8 cellular contexts compared by ENCODE assay signal in the genomic region with DNA sequence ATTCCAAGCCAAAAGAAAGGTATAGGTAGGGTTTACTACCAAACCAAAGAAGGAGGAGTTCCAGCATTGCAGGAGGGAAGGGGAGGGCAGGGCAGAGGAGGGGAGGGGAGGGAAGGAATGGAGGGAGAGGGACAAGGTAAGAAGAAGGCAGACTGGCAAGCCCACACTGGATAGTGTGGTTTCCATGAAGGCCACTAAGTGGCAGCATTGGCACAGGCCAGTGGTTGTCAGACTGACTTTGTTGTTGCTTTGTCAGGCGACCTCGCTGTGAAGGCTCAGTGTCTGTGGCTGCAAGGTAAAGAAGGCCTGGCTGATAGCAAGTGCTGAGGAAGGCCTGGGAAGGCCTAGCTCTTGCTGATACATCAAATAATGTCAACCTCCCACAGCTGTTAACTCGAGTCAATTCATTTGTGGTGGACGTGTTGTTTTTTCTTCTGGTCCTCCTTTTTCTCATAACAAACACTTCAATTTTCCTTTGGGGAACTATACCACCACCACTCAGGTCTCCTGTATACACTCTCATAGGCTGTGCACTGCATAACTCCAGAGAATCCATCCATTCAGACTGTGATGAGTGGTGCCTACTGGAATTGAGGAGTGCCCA. TPM values are rescaled to one million over a fixed set of nuclear protein-coding genes. Genes with fewer than 3 reads are reported as not detected.
DNase-seq lines count a peak whose midpoint lies in the region; ATAC-seq, FAIRE-seq and TF ChIP-seq lines count a peak whose summit lies in the region.

No MANE protein-coding gene starts in this region.

- 0% methylated on average over 2 of the region's 4 CpGs for WGBS in K562 (ENCODE audit: insufficient coverage, low coverage, missing lambda C conversion rate)

- peak; percentile 84 for FAIRE-seq in K562 (lab: Jason Lieb, UNC)

- H2AFZ ChIP-seq in K562 (ENCODE audit: low read depth, low read length) = no peak overlapping the region

- TF ChIP-seq EP300 in K562 (IDR thresholded peaks at IDR 0.05; ENCODE audit: low read length) = no peak

- intact Hi-C loops in K562 (cut with micrococcal nuclease) = loop anchor here (5.0 kb wide), 1 partner anchor 181 kb away; no protein-coding TSS in a partner anchor

- no peak overlapping the region for H3K4me3 ChIP-seq in K562

- H4K20me1 ChIP-seq in K562 (replicated peaks; ENCODE audit: control insufficient read depth, insufficient read depth, low read length) = no peaks in the 10 kb centered on the region

- CTCF ChIA-PET in K562 (lab: Yijun Ruan, JAX; ENCODE audit: low intra/inter-chr PET ratio) = no interaction called here

- H3K79me2 ChIP-seq in K562 (ENCODE audit: control insufficient read depth, insufficient read depth, low read length) = no peaks in the 10 kb centered on the region

- no peaks in the 10 kb centered on the region; a peak in 1 of 5 replicates for H3K27me3 ChIP-seq in K562 (ENCODE audit: control insufficient read depth in 2 of 2, insufficient read depth in 2 of 2, low read length in 2 of 2)

- H3K9me1 ChIP-seq in K562 (ENCODE audit: control insufficient read depth, insufficient read depth, low read length) = no peaks in the 10 kb centered on the region

- no peaks in the 10 kb centered on the region for H3K9me3 ChIP-seq in K562 (replicated peaks; ENCODE audit: control insufficient read depth, insufficient read depth, low read depth, low read length)

- no peaks in the 10 kb centered on the region for H3K4me1 ChIP-seq in K562 (replicated peaks in 1 of 2; ENCODE audit: control insufficient read depth in 2 of 2, insufficient read depth in 2 of 2, low read length in 2 of 2)

- no peaks in the 10 kb centered on the region for H3K36me3 ChIP-seq in K562 (ENCODE audit: control insufficient read depth, insufficient read depth, low read length)

- BruUV-seq in K562 (replicated peaks; lab: Mats Ljungman, UMichigan) = no TSS peak

- POLR2A ChIA-PET in K562 (lab: Yijun Ruan, JAX) = interaction anchor here (2.0 kb wide), 1 partner anchor 8 kb away, joined by 11 read pairs; the partner anchor contains the start of gene ZNF334

- no peak overlapping the region for H3K27ac ChIP-seq in K562 (ENCODE audit: extremely low read depth, low read depth, low read length)

- in situ Hi-C loops in K562 (cut with MboI) = no loop called here

- ATAC-seq in K562 = peak; percentile 80
- no peak for ATAC-seq in HG03460 (IDR thresholded peaks at IDR 0.05; ENCODE audit: unreplicated experiment)
- no peak for ATAC-seq in HG02885 (IDR thresholded peaks at IDR 0.05; ENCODE audit: poor library complexity, unreplicated experiment)

- DNase-seq in NCI-H1048 (lab: John Stamatoyannopoulos, UW) (peak; percentile 18), SKM-1 (lab: John Stamatoyannopoulos, UW; ENCODE audit: unreplicated experiment) (peak; percentile 21), K562 (ENCODE audit: extremely low read depth in 1 of 4, low spot score in 3 of 4) (peak; percentile 33 to 64 (median 42)), inferior parietal cortex (ENCODE audit: extremely low spot score) (peak; percentile 53)
- DNase-seq in stimulated activated CD4-positive, alpha-beta T cell treated with anti-CD3 and anti-CD28 coated beads, Interleukin-2, amount 100 ng/mL, for 4 hours (ENCODE audit: low read depth) = peak; percentile 9

- H3K4me2 ChIP-seq in K562 (ENCODE audit: insufficient read depth, low read length) = no peak overlapping the region

- no peak for TF ChIP-seq POLR2A in K562 (conservative IDR thresholded peaks at IDR 0.05)

- H3K9ac ChIP-seq in K562 (ENCODE audit: insufficient read depth in 1 of 2, low read depth in 2 of 2, low read length in 2 of 2) = no peak overlapping the region

- TF ChIP-seq CTCF in GM12873 (IDR thresholded peaks at IDR 0.05; ENCODE audit: insufficient read depth, low read depth, low read length, missing control alignments) (peak; percentile 93), K562 (IDR thresholded peaks at IDR 0.05 in 2 of 3, conservative IDR thresholded peaks at IDR 0.05 in 1 of 3; ENCODE audit: insufficient read depth in 2 of 3, low read depth in 1 of 3, low read length in 3 of 3) (peak; percentile 59 to 69 (median 67))

- peak; percentile 25 to 80; a peak in 3 of 4 replicates for TF ChIP-seq RAD21 in K562 (CRISPR knock-in tag; conservative IDR thresholded peaks at IDR 0.05 in 1 of 2, IDR thresholded peaks at IDR 0.05 in 1 of 2)

TF ChIP-seq in K562, 482 proteins besides CTCF, POLR2A, EP300 and RAD21:
- TF ChIP-seq ZNF146 (CRISPR knock-in tag; IDR thresholded peaks at IDR 0.05; ENCODE audit: unreplicated experiment) (no peak), FOXA1 (IDR thresholded peaks at IDR 0.05; ENCODE audit: borderline replicate concordance) (no peak), SMC3 (conservative IDR thresholded peaks at IDR 0.05; ENCODE audit: insufficient read depth, low read depth, low read length) (peak; percentile 61; the same call in 1 of the 2 replicates), C11orf30 (IDR thresholded peaks at IDR 0.05; ENCODE audit: low read depth) (no peak), STAG1 (CRISPR knock-in tag; IDR thresholded peaks at IDR 0.05; ENCODE audit: borderline replicate concordance) (peak; percentile 38; the same call in 1 of the 2 replicates), BHLHE40 (IDR thresholded peaks at IDR 0.05; ENCODE audit: low read length) (peak; percentile 44; the same call in 1 of the 2 replicates), ZSCAN29 (IDR thresholded peaks at IDR 0.05) (no peak), ESRRA (IDR thresholded peaks at IDR 0.05; ENCODE audit: borderline replicate concordance, low read depth) (no peak), POLR2G (IDR thresholded peaks at IDR 0.05; ENCODE audit: low read depth, low read length) (no peak)

RNA-seq across cellular contexts. Expression of gene ZNF334, which starts 7.7 kb away (rescaled TPM):
- total RNA-seq in K562 (2011; cell fraction: chromatin; rRNA removed; ENCODE audit: low replicate concordance) = 0.46 and 1.1 TPM in 2 replicates
- 0.50 and 0.53 TPM in 2 replicates for total RNA-seq in K562 (2011; cell fraction: nucleolus; rRNA removed)
- total RNA-seq in K562 (2011; cell fraction: nucleoplasm; rRNA removed) = 0.31 and 0.51 TPM in 2 replicates
- total RNA-seq in K562 (2014; rRNA removed) (0.12 and 0.27 TPM in 2 replicates), K562 (2014; rRNA removed; fragmentation: Illumina TruSeq; extraction: Trizol) (0.22 and 0.29 TPM in 2 replicates), K562 (2015; rRNA removed; fragmentation: Illumina TruSeq; extraction: Trizol) (0.22 and 0.23 TPM in 2 replicates), K562 (2021) (0.24 and 0.34 TPM in 2 replicates)
- polyA plus RNA-seq in K562 (2011; rRNA removed) (0.05 and 0.06 TPM in 2 replicates), K562 (2014; fragmentation: Illumina TruSeq; extraction: Trizol) (0.21 TPM in 2 replicates), K562 (2014; fragmentation: Nextera tagmentation; extraction: Ambion mirVana) (under 1 TPM in 1 of 2 experiments, not detected in 1; 0.08 TPM), K562 (2014; rRNA removed) (0.19 and 0.21 TPM in 2 replicates)
- polyA plus RNA-seq in K562 (2011; cell fraction: cytosol; rRNA removed) = 0.01 TPM in 1 of 2 replicates, not detected in the other
- polyA plus RNA-seq in K562 (2011; cell fraction: nucleus; rRNA removed) = 0.13 and 0.23 TPM in 2 replicates
- 0.14 and 0.98 TPM in 2 replicates for polyA plus RNA-seq in K562 (2012)
- polyA minus RNA-seq in K562 (2011; rRNA and poly(A)+ RNA removed) = 0.04 and 0.09 TPM in 2 replicates
- polyA minus RNA-seq in K562 (2011; cell fraction: cytosol; rRNA and poly(A)+ RNA removed) = not detected in 2 replicates
- polyA minus RNA-seq in K562 (2011; cell fraction: nucleus; rRNA and poly(A)+ RNA removed) = 0.11 TPM in 1 of 2 replicates, not detected in the other

RNA-seq across cellular contexts. Expression of gene OCSTAMP, which starts 29.4 kb away (rescaled TPM):
- total RNA-seq in K562 (2011; cell fraction: chromatin; rRNA removed; ENCODE audit: low replicate concordance) = not detected in 2 replicates
- total RNA-seq in K562 (2011; cell fraction: nucleolus; rRNA removed) = not detected in 2 replicates
- not detected in 2 replicates for total RNA-seq in K562 (2011; cell fraction: nucleoplasm; rRNA removed)
- total RNA-seq in K562 (2014; rRNA removed) = not detected in 2 replicates
- not detected in 2 replicates for total RNA-seq in K562 (2014; rRNA removed; fragmentation: Illumina TruSeq; extraction: Trizol)
- not detected in 2 replicates for total RNA-seq in K562 (2015; rRNA removed; fragmentation: Illumina TruSeq; extraction: Trizol)
- not detected in 2 replicates for total RNA-seq in K562 (2021)
- not detected in 2 replicates for polyA plus RNA-seq in K562 (2011; rRNA removed)
- not detected in 2 replicates for polyA plus RNA-seq in K562 (2011; cell fraction: cytosol; rRNA removed)
- polyA plus RNA-seq in K562 (2011; cell fraction: nucleus; rRNA removed) = 0.06 TPM in 1 of 2 replicates, not detected in the other
- not detected in 2 replicates for polyA plus RNA-seq in K562 (2012)
- polyA plus RNA-seq in K562 (2014; fragmentation: Illumina TruSeq; extraction: Trizol) = not detected in 2 replicates
- polyA plus RNA-seq in K562 (2014; fragmentation: Nextera tagmentation; extraction: Ambion mirVana) = not detected
- polyA plus RNA-seq in K562 (2014; rRNA removed) = not detected in 2 replicates
- polyA minus RNA-seq in K562 (2011; rRNA and poly(A)+ RNA removed) = not detected in 2 replicates
- polyA minus RNA-seq in K562 (2011; cell fraction: cytosol; rRNA and poly(A)+ RNA removed) = not detected in 2 replicates
- polyA minus RNA-seq in K562 (2011; cell fraction: nucleus; rRNA and poly(A)+ RNA removed) = not detected in 2 replicates
